34 cellular contexts compared by ENCODE assay signal in the genomic region with DNA sequence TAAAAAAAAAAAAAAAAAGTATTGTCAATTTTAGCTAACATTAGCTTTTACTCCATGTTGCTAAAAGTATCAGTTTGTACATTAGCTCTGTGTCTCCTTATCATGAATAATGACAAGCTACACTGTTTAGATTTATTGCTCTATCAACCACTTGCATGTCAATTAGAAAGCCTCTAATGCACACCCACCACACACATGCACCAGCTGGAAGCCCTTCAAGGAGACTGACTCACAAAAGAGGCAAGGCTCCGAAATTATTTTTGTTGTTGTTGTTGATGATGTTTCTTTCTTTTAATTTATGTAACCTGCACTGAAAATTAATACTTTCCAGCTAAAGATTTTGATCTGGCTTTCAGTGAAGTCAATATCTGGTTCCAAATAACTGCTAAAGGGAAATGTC.
DNase-seq lines count a peak whose midpoint lies in the region; ATAC-seq, FAIRE-seq and TF ChIP-seq lines count a peak whose summit lies in the region.
"Had no signal": no experiment of that assay in that cellular context is flagged by ENCODE, and none has a peak within 500 bp of the region (broad histone marks: within the 10 kb centered on the region; RNA-seq: fewer than 3 reads in every experiment).

No MANE protein-coding gene starts in this region.

- H3K36me3 Mint-ChIP-seq in astrocyte (ENCODE audit: low read depth, unreplicated experiment) = peaks cover 4% of the 10 kb centered on the region

- no peak for ATAC-seq in HG03571 (IDR thresholded peaks at IDR 0.05; ENCODE audit: unreplicated experiment)
- ATAC-seq in gastroesophageal sphincter = no peak
- no peak for ATAC-seq in HG03025 (IDR thresholded peaks at IDR 0.05; ENCODE audit: low FRiP score, unreplicated experiment)
- ATAC-seq: activated naive CD4-positive, alpha-beta T cell treated with anti-CD3 and anti-CD28 coated beads, Interleukin-2, amount 50 U/mL, for 72 hours; gastrocnemius medialis; GM12878; left cardiac atrium; psoas muscle had no signal

- no peaks in the 10 kb centered on the region for H3K4me1 Mint-ChIP-seq in astrocyte (ENCODE audit: low read depth, unreplicated experiment)

- H3K27ac Mint-ChIP-seq in astrocyte (ENCODE audit: unreplicated experiment) = no peak overlapping the region
- H3K27ac Mint-ChIP-seq: activated naive CD4-positive, alpha-beta T cell treated with anti-CD3 and anti-CD28 coated beads, Interleukin-2, amount 50 U/mL, for 72 hours; nephron had no signal

- H3K9me3 Mint-ChIP-seq in astrocyte (ENCODE audit: unreplicated experiment) = no peaks in the 10 kb centered on the region
- H3K9me3 Mint-ChIP-seq: activated naive CD4-positive, alpha-beta T cell treated with anti-CD3 and anti-CD28 coated beads, Interleukin-2, amount 50 U/mL, for 72 hours; CD4-positive, CD25-positive, alpha-beta regulatory T cell had no signal

- no peak overlapping the region for H3K4me3 Mint-ChIP-seq in astrocyte (ENCODE audit: unreplicated experiment)
- H3K4me3 Mint-ChIP-seq: CD4-positive, CD25-positive, alpha-beta regulatory T cell; nephron had no signal

- no peaks in the 10 kb centered on the region for H3K4me1 ChIP-seq in astrocyte (ENCODE audit: insufficient read depth, low read length)
- H3K4me1 ChIP-seq in gastroesophageal sphincter = peaks cover 0 to 13% (median 0%) of the 10 kb centered on the region in 3 donors
- H3K4me1 ChIP-seq: tibial artery had no signal

- TF ChIP-seq CTCF in astrocyte (IDR thresholded peaks at IDR 0.05; ENCODE audit: insufficient read depth, low read depth, low read length) (no peak), gastroesophageal sphincter (IDR thresholded peaks at IDR 0.05) (no peak)

- 48 to 75% methylated on average over 1 of the region's 1 CpG for WGBS in gastroesophageal sphincter (ENCODE audit: low coverage in 1 of 2), 2 donors

- no peak overlapping the region for H3K9ac ChIP-seq in astrocyte (ENCODE audit: low read length)

- TF ChIP-seq EP300 in gastroesophageal sphincter (IDR thresholded peaks at IDR 0.05) = no peak

- H3K27ac ChIP-seq in astrocyte (ENCODE audit: low read depth, low read length) (no peak overlapping the region), gastroesophageal sphincter (no peak overlapping the region)
- H3K27ac ChIP-seq: esophagus squamous epithelium, gastrocnemius medialis, HL-60, psoas muscle, sigmoid colon, tibial artery, WERI-Rb-1 had no signal

- H3K4me3 ChIP-seq in astrocyte (ENCODE audit: insufficient read depth, low read depth, low read length) (no peak overlapping the region), gastroesophageal sphincter (no peak overlapping the region)
- H3K4me3 ChIP-seq: esophagus squamous epithelium, gastrocnemius medialis, GM12878, psoas muscle, sigmoid colon, tibial artery had no signal

- intact Hi-C loops in head of caudate nucleus (cut with DNase I) = no loop called here

- FAIRE-seq in astrocyte (lab: Jason Lieb, UNC) = no peak
- FAIRE-seq: A204.1, bronchial epithelial cell, D721Med, GM12878, RCC 7860 had no signal

- DNase-seq in NCI-H82 (lab: John Stamatoyannopoulos, UW) = peak; percentile 42
- no peak for DNase-seq in NCI-H82 treated with DMSO at 0.1 percent for 48 hours (lab: John Stamatoyannopoulos, UW; ENCODE audit: unreplicated experiment)
- DNase-seq in NCI-H1436 (lab: John Stamatoyannopoulos, UW) = peak; percentile 66
- peak; percentile 14 for DNase-seq in astrocyte (ENCODE audit: low read depth)
- no peak for DNase-seq in head of caudate nucleus
- DNase-seq: activated CD4-positive, alpha-beta T cell treated with anti-CD3 and anti-CD28 coated beads for 48 hours; activated CD8-positive, alpha-beta memory T cell treated with anti-CD3 and anti-CD28 coated beads for 24 hours; activated effector memory CD4-positive, alpha-beta T cell treated with Interleukin-2 at 50 U/mL for 16 hours; CD4-positive, CD25-positive, alpha-beta regulatory T cell; esophagus squamous epithelium; gastrocnemius medialis; hippocampal formation; left cardiac atrium; NCI-H1694; NCI-H526 treated with DMSO at 0.1 percent for 48 hours; psoas muscle; SHP77 treated with DMSO at 0.1 percent for 48 hours; sigmoid colon; stimulated activated CD4-positive, alpha-beta T cell treated with anti-CD3 and anti-CD28 coated beads, Interleukin-4, amount 100 ng/mL, for 4 hours; SW 1271; T-helper 9 cell; tibial artery; WERI-Rb-1 had no signal

- peaks cover 14% of the 10 kb centered on the region for H4K20me1 ChIP-seq in astrocyte (ENCODE audit: insufficient read depth, low read length)

- H3K36me3 ChIP-seq in astrocyte (ENCODE audit: insufficient read depth, low read length) (no peaks in the 10 kb centered on the region), gastroesophageal sphincter (peaks cover 0 to 12% of the 10 kb centered on the region in 2 donors)

- TF ChIP-seq POLR2A in gastroesophageal sphincter (IDR thresholded peaks at IDR 0.05) = no peak

- H3K9me3 ChIP-seq in astrocyte (ENCODE audit: insufficient read depth, low read depth, low read length) (no peaks in the 10 kb centered on the region), gastroesophageal sphincter (no peaks in the 10 kb centered on the region)
- H3K9me3 ChIP-seq: esophagus squamous epithelium, gastrocnemius medialis, psoas muscle, sigmoid colon, tibial artery had no signal

- no peaks in the 10 kb centered on the region for H3K27me3 Mint-ChIP-seq in astrocyte (ENCODE audit: low read depth, unreplicated experiment)
- H3K27me3 Mint-ChIP-seq: CD4-positive, CD25-positive, alpha-beta regulatory T cell had no signal

- no peak overlapping the region for H3K4me2 ChIP-seq in astrocyte (ENCODE audit: low read length)

- H2AFZ ChIP-seq in astrocyte (ENCODE audit: low read depth, low read length) = no peak overlapping the region

- no peaks in the 10 kb centered on the region for H3K79me2 ChIP-seq in astrocyte (ENCODE audit: insufficient read depth, low read length)

- H3K27me3 ChIP-seq in astrocyte (ENCODE audit: insufficient read depth, low read length) (no peaks in the 10 kb centered on the region), gastroesophageal sphincter (no peaks in the 10 kb centered on the region)
- H3K27me3 ChIP-seq: esophagus squamous epithelium, gastrocnemius medialis, sigmoid colon, tibial artery had no signal

Comparison
In these comparisons a context has a peak if more than half of its experiments do, and no peak if none do; other contexts are left out.
1. DNase-seq: peak in NCI-H82 (single experiment), NCI-H1436 (single experiment) and astrocyte (single experiment); none in NCI-H82 treated with DMSO at 0.1 percent for 48 hours (single experiment) and head of caudate nucleus (0 of 42).